In genomic region chr1:13892671-13893325, GRCh38 we compare ENCODE assay signal across 9 cellular contexts.
DNase-seq lines count a peak whose midpoint lies in the region; FAIRE-seq and TF ChIP-seq lines count a peak whose summit lies in the region.
"Had no signal": no experiment of that assay in that cellular context is flagged by ENCODE, and none has a peak within 500 bp of the region (broad histone marks: within the 10 kb centered on the region; RNA-seq: fewer than 3 reads in every experiment).

No MANE protein-coding gene starts in this region.

- intact Hi-C loops in ovary (cut with DNase I): loop anchor here in 2 of 4 donors (5.0 to 10.0 kb wide), 2 partner anchors 55 to 62 kb away; no protein-coding TSS in a partner anchor

- TF ChIP-seq CTCF in cardiac muscle cell (IDR thresholded peaks at IDR 0.05; ENCODE audit: low read depth, low read length) (no peak), ovary (IDR thresholded peaks at IDR 0.05) (no peak)

- no peaks in the 10 kb centered on the region for H3K36me3 ChIP-seq in cardiac muscle cell
- no peaks in the 10 kb centered on the region for H3K36me3 ChIP-seq in ovary

- TF ChIP-seq POLR2A in ovary (IDR thresholded peaks at IDR 0.05): no peak
- TF ChIP-seq POLR2A in GM12891 (IDR thresholded peaks at IDR 0.05; ENCODE audit: low read depth, low read length): no peak

- WGBS in ovary, 3 donors: 0 to 1% (median 0%) methylated on average over 21 to 57 of the region's 57 CpGs

- H3K4me1 ChIP-seq in cardiac muscle cell (ENCODE audit: low read depth): no peaks in the 10 kb centered on the region
- peaks cover 3% of the 10 kb centered on the region for H3K4me1 ChIP-seq in ovary (ENCODE audit: insufficient read depth)

- H3K27me3 ChIP-seq in cardiac muscle cell (peaks cover 94% of the 10 kb centered on the region), ovary (no peaks in the 10 kb centered on the region)

- H3K27ac ChIP-seq in cardiac muscle cell (no peak overlapping the region), ovary (peak overlapping the region in 1 of 2 donors; percentile 67)

- H3K9me3 ChIP-seq in cardiac muscle cell (ENCODE audit: low read depth): no peaks in the 10 kb centered on the region
- no peaks in the 10 kb centered on the region for H3K9me3 ChIP-seq in ovary

- FAIRE-seq in GM12891 (lab: Jason Lieb, UNC): no peak

- TF ChIP-seq EP300 in ovary (IDR thresholded peaks at IDR 0.05): no peak

- H3K4me3 ChIP-seq in cardiac muscle cell (peak overlapping the region; percentile 37), ovary (peak overlapping the region; percentile 29)

- DNase-seq in COLO668 (lab: John Stamatoyannopoulos, UW; ENCODE audit: unreplicated experiment): peak; percentile 68
- DNase-seq in NCI-H510A (lab: John Stamatoyannopoulos, UW): peak; percentile 25
- peak; percentile 6 to 62 for DNase-seq in cardiac muscle cell (ENCODE audit: low read depth in 1 of 2, low spot score in 1 of 2)
- DNase-seq in ovary: peak; percentile 28 to 65 (median 46)
- no peak for DNase-seq in KG1 (lab: John Stamatoyannopoulos, UW)
- DNase-seq in GM12891 (ENCODE audit: insufficient read length, low spot score): no peak
- DNase-seq in putamen (ENCODE audit: low spot score): no peak
- DNase-seq in germinal center (ENCODE audit: low spot score): no peak
- DNase-seq: hippocampal formation had no signal

TF ChIP-seq in GM12891, 5 proteins besides CTCF, POLR2A, EP300 and RAD21:
- TF ChIP-seq TAF1 (IDR thresholded peaks at IDR 0.05; ENCODE audit: low read depth, low read length) (no peak), PAX5 (IDR thresholded peaks at IDR 0.05; ENCODE audit: insufficient read depth, low read length, severe bottlenecking) (no peak), SPI1 (IDR thresholded peaks at IDR 0.05; ENCODE audit: low read depth, low read length) (no peak), POU2F2 (IDR thresholded peaks at IDR 0.05; ENCODE audit: low read depth, low read length) (no peak), POLR2AphosphoS5 (IDR thresholded peaks at IDR 0.05; ENCODE audit: low read depth, low read length) (no peak)

Comparison
In these comparisons a context has a peak if more than half of its experiments do, and no peak if none do; other contexts are left out.
1. DNase-seq: peak in COLO668 (single experiment), NCI-H510A (single experiment), cardiac muscle cell (2 of 2) and ovary (5 of 5); none in KG1 (single experiment), GM12891 (single experiment), putamen (single experiment) and germinal center (single experiment).